In the genomic region with DNA sequence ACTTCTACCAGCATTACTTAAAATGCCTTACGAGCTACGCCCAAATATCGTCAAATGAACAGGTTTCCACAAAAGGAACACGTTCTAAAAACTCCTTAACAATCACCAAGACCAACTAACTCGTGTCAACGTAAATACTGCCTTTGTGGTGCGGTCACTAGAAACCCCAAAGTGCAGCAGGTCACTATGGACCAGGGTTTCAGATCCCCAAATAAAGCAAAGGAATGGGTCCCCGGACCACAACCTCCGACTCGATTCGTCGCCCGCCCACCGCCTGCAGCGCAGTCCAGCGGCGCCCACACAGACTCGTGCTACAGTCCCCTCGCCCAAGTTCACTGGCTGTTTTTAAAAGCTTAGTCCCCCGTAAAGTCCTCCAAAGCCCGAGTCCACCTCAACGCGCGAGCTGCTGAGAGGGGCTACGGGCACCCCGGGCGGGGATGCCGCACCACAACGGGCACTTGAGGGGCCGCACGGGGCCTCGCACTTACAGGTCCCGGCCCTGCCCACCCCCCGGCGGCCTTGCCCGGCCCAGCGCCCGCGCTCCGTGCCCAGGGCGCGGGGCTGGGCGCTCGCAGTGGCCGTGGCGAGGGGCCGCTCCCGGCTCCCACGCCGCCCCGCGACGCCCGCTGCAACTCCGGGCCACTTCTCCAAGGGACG, we compare ENCODE assay signal across 3 cellular contexts.
TF ChIP-seq lines count a peak whose summit lies in the region.

No MANE protein-coding gene starts in this region.

TF ChIP-seq in A549, 52 proteins besides CTCF, POLR2A, EP300 and RAD21:
- TF ChIP-seq EHF (CRISPR knock-in tag; IDR thresholded peaks at IDR 0.05) = no peak
- TF ChIP-seq MAX (IDR thresholded peaks at IDR 0.05) = 0 out of 2 replicates have a peak, but pooled peaks have one; percentile 4

TF ChIP-seq in HEK293, 187 proteins besides CTCF, POLR2A, EP300 and RAD21 (continues in another document):
- no peak for TF ChIP-seq ZBTB6 (tag by site-specific recombination; IDR thresholded peaks at IDR 0.05)
- no peak for TF ChIP-seq REST (tag by site-specific recombination; IDR thresholded peaks at IDR 0.05)
- no peak for TF ChIP-seq ZNF248 (tag by site-specific recombination; IDR thresholded peaks at IDR 0.05)
- no peak for TF ChIP-seq ZNF146 (tag by site-specific recombination; IDR thresholded peaks at IDR 0.05)
- peak; percentile 93 for TF ChIP-seq ZBTB8A (tag by site-specific recombination; IDR thresholded peaks at IDR 0.05)
- TF ChIP-seq, protein P1, sequence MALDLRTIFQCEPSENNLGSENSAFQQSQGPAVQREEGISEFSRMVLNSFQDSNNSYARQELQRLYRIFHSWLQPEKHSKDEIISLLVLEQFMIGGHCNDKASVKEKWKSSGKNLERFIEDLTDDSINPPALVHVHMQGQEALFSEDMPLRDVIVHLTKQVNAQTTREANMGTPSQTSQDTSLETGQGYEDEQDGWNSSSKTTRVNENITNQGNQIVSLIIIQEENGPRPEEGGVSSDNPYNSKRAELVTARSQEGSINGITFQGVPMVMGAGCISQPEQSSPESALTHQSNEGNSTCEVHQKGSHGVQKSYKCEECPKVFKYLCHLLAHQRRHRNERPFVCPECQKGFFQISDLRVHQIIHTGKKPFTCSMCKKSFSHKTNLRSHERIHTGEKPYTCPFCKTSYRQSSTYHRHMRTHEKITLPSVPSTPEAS (tag by site-specific recombination; IDR thresholded peaks at IDR 0.05) = no peak
- TF ChIP-seq ZNF837 (tag by site-specific recombination; IDR thresholded peaks at IDR 0.05) = no peak
- TF ChIP-seq ZNF664 (tag by site-specific recombination; IDR thresholded peaks at IDR 0.05) = no peak
- no peak for TF ChIP-seq SETDB1 (IDR thresholded peaks at IDR 0.05; ENCODE audit: insufficient read length, low read length)
- peak; percentile 72 for TF ChIP-seq EGR2 (tag by site-specific recombination; IDR thresholded peaks at IDR 0.05; ENCODE audit: low read depth)
- peak; percentile 84 for TF ChIP-seq ZFHX2 (tag by site-specific recombination; conservative IDR thresholded peaks at IDR 0.05)
- TF ChIP-seq ZNF114 (tag by site-specific recombination; IDR thresholded peaks at IDR 0.05) = no peak
- peak; percentile 21; the same call in 1 of the 2 replicates for TF ChIP-seq PATZ1 (tag by site-specific recombination; IDR thresholded peaks at IDR 0.05)
- TF ChIP-seq ZNF140 (tag by site-specific recombination; IDR thresholded peaks at IDR 0.05) = no peak
- TF ChIP-seq FEZF1 (tag by site-specific recombination; IDR thresholded peaks at IDR 0.05) = 0 out of 2 replicates have a peak, but pooled peaks have one; percentile 16
- TF ChIP-seq, protein P2, sequence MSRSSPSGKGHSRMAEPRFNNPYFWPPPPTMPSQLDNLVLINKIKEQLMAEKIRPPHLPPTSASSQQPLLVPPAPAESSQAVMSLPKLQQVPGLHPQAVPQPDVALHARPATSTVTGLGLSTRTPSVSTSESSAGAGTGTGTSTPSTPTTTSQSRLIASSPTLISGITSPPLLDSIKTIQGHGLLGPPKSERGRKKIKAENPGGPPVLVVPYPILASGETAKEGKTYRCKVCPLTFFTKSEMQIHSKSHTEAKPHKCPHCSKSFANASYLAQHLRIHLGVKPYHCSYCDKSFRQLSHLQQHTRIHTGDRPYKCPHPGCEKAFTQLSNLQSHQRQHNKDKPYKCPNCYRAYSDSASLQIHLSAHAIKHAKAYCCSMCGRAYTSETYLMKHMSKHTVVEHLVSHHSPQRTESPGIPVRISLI (tag by site-specific recombination; IDR thresholded peaks at IDR 0.05) = no peak
- peak; percentile 60; the same call in 1 of the 2 replicates for TF ChIP-seq ZNF121 (tag by site-specific recombination; IDR thresholded peaks at IDR 0.05)

TF ChIP-seq in K562, 482 proteins besides CTCF, POLR2A, EP300 and RAD21 (continues in another document):
- TF ChIP-seq GABPA (tag; conservative IDR thresholded peaks at IDR 0.05; ENCODE audit: low read depth) = no peak
- no peak for TF ChIP-seq ZSCAN32 (CRISPR knock-in tag; IDR thresholded peaks at IDR 0.05)
- TF ChIP-seq, protein P3, sequence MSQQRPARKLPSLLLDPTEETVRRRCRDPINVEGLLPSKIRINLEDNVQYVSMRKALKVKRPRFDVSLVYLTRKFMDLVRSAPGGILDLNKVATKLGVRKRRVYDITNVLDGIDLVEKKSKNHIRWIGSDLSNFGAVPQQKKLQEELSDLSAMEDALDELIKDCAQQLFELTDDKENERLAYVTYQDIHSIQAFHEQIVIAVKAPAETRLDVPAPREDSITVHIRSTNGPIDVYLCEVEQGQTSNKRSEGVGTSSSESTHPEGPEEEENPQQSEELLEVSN (IDR thresholded peaks at IDR 0.05; ENCODE audit: borderline replicate concordance in 1 of 2, extremely low read depth in 1 of 2, insufficient read depth in 1 of 2, insufficient read length in 1 of 2, low read depth in 1 of 2, low read length in 1 of 2, poor library complexity in 1 of 2, severe bottlenecking in 1 of 2) = peak in 1 of 2 experiments; percentile 33
- TF ChIP-seq GABPB2 (CRISPR knock-in tag; conservative IDR thresholded peaks at IDR 0.05) = no peak
- no peak for TF ChIP-seq ZBTB17 (CRISPR knock-in tag; IDR thresholded peaks at IDR 0.05)
- no peak for TF ChIP-seq HMGN3 (IDR thresholded peaks at IDR 0.05; ENCODE audit: borderline replicate concordance, extremely low read depth, insufficient read length, low read depth, low read length)
- no peak for TF ChIP-seq ZBTB34 (CRISPR knock-in tag; IDR thresholded peaks at IDR 0.05)
- no peak for TF ChIP-seq DMBX1 (CRISPR knock-in tag; IDR thresholded peaks at IDR 0.05; ENCODE audit: borderline replicate concordance)
- TF ChIP-seq SP2 (IDR thresholded peaks at IDR 0.05; ENCODE audit: extremely low read depth, low read depth, low read length, poor library complexity, severe bottlenecking) = no peak
- no peak for TF ChIP-seq ZFP30 (CRISPR knock-in tag; IDR thresholded peaks at IDR 0.05; ENCODE audit: borderline replicate concordance)
- 0 out of 2 replicates have a peak, but pooled peaks have one; percentile 25 for TF ChIP-seq HMBOX1 (IDR thresholded peaks at IDR 0.05)
- TF ChIP-seq XRCC4 (IDR thresholded peaks at IDR 0.05; ENCODE audit: extremely low read depth, insufficient read depth, insufficient read length) = no peak
- no peak for TF ChIP-seq LARP7 (IDR thresholded peaks at IDR 0.05)
- TF ChIP-seq MAFG (tag; conservative IDR thresholded peaks at IDR 0.05) = no peak
- TF ChIP-seq TFAM (CRISPR knock-in tag; conservative IDR thresholded peaks at IDR 0.05) = no peak
- peak; percentile 51 for TF ChIP-seq EGR1 (conservative IDR thresholded peaks at IDR 0.05)
- no peak for TF ChIP-seq THAP7 (CRISPR knock-in tag; IDR thresholded peaks at IDR 0.05)
- TF ChIP-seq KAT7 (CRISPR knock-in tag; IDR thresholded peaks at IDR 0.05; ENCODE audit: borderline replicate concordance) = no peak
- TF ChIP-seq CBX3 (IDR thresholded peaks at IDR 0.05; ENCODE audit: borderline replicate concordance in 1 of 2, low read length in 2 of 2) = no peak
- TF ChIP-seq TEAD2 (tag; IDR thresholded peaks at IDR 0.05) = no peak
- TF ChIP-seq CBX8 (IDR thresholded peaks at IDR 0.05; ENCODE audit: borderline replicate concordance, extremely low read depth, low read depth, low read length, poor library complexity, severe bottlenecking) = peak; percentile 2
- no peak for TF ChIP-seq MEF2A (IDR thresholded peaks at IDR 0.05; ENCODE audit: control insufficient read depth, low read depth, low read length)
- no peak for TF ChIP-seq TAF9B (IDR thresholded peaks at IDR 0.05; ENCODE audit: partially characterized antibody)
- TF ChIP-seq MEIS2 (IDR thresholded peaks at IDR 0.05; ENCODE audit: partially characterized antibody) = no peak
- TF ChIP-seq, protein P4, sequence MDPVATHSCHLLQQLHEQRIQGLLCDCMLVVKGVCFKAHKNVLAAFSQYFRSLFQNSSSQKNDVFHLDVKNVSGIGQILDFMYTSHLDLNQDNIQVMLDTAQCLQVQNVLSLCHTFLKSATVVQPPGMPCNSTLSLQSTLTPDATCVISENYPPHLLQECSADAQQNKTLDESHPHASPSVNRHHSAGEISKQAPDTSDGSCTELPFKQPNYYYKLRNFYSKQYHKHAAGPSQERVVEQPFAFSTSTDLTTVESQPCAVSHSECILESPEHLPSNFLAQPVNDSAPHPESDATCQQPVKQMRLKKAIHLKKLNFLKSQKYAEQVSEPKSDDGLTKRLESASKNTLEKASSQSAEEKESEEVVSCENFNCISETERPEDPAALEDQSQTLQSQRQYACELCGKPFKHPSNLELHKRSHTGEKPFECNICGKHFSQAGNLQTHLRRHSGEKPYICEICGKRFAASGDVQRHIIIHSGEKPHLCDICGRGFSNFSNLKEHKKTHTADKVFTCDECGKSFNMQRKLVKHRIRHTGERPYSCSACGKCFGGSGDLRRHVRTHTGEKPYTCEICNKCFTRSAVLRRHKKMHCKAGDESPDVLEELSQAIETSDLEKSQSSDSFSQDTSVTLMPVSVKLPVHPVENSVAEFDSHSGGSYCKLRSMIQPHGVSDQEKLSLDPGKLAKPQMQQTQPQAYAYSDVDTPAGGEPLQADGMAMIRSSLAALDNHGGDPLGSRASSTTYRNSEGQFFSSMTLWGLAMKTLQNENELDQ (CRISPR knock-in tag; IDR thresholded peaks at IDR 0.05; ENCODE audit: borderline replicate concordance) = no peak
- no peak for TF ChIP-seq ZNF695 (CRISPR knock-in tag; IDR thresholded peaks at IDR 0.05)
- TF ChIP-seq, protein P5, sequence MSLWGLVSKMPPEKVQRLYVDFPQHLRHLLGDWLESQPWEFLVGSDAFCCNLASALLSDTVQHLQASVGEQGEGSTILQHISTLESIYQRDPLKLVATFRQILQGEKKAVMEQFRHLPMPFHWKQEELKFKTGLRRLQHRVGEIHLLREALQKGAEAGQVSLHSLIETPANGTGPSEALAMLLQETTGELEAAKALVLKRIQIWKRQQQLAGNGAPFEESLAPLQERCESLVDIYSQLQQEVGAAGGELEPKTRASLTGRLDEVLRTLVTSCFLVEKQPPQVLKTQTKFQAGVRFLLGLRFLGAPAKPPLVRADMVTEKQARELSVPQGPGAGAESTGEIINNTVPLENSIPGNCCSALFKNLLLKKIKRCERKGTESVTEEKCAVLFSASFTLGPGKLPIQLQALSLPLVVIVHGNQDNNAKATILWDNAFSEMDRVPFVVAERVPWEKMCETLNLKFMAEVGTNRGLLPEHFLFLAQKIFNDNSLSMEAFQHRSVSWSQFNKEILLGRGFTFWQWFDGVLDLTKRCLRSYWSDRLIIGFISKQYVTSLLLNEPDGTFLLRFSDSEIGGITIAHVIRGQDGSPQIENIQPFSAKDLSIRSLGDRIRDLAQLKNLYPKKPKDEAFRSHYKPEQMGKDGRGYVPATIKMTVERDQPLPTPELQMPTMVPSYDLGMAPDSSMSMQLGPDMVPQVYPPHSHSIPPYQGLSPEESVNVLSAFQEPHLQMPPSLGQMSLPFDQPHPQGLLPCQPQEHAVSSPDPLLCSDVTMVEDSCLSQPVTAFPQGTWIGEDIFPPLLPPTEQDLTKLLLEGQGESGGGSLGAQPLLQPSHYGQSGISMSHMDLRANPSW (CRISPR knock-in tag; IDR thresholded peaks at IDR 0.05) = no peak
- no peak for TF ChIP-seq ZKSCAN3 (CRISPR knock-in tag; IDR thresholded peaks at IDR 0.05)
- TF ChIP-seq NFRKB (IDR thresholded peaks at IDR 0.05; ENCODE audit: low read depth) = no peak
- TF ChIP-seq ZNF274 (IDR thresholded peaks at IDR 0.05; ENCODE audit: borderline replicate concordance, low read depth, low read length) = no peak
- TF ChIP-seq, protein P6, sequence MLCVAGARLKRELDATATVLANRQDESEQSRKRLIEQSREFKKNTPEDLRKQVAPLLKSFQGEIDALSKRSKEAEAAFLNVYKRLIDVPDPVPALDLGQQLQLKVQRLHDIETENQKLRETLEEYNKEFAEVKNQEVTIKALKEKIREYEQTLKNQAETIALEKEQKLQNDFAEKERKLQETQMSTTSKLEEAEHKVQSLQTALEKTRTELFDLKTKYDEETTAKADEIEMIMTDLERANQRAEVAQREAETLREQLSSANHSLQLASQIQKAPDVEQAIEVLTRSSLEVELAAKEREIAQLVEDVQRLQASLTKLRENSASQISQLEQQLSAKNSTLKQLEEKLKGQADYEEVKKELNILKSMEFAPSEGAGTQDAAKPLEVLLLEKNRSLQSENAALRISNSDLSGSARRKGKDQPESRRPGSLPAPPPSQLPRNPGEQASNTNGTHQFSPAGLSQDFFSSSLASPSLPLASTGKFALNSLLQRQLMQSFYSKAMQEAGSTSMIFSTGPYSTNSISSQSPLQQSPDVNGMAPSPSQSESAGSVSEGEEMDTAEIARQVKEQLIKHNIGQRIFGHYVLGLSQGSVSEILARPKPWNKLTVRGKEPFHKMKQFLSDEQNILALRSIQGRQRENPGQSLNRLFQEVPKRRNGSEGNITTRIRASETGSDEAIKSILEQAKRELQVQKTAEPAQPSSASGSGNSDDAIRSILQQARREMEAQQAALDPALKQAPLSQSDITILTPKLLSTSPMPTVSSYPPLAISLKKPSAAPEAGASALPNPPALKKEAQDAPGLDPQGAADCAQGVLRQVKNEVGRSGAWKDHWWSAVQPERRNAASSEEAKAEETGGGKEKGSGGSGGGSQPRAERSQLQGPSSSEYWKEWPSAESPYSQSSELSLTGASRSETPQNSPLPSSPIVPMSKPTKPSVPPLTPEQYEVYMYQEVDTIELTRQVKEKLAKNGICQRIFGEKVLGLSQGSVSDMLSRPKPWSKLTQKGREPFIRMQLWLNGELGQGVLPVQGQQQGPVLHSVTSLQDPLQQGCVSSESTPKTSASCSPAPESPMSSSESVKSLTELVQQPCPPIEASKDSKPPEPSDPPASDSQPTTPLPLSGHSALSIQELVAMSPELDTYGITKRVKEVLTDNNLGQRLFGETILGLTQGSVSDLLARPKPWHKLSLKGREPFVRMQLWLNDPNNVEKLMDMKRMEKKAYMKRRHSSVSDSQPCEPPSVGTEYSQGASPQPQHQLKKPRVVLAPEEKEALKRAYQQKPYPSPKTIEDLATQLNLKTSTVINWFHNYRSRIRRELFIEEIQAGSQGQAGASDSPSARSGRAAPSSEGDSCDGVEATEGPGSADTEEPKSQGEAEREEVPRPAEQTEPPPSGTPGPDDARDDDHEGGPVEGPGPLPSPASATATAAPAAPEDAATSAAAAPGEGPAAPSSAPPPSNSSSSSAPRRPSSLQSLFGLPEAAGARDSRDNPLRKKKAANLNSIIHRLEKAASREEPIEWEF (CRISPR knock-in tag; IDR thresholded peaks at IDR 0.05) = no peak
- TF ChIP-seq ETV5 (CRISPR knock-in tag; IDR thresholded peaks at IDR 0.05; ENCODE audit: low read depth) = no peak
